Comparison of ENCODE assay signal across 13 cellular contexts in the genomic region with DNA sequence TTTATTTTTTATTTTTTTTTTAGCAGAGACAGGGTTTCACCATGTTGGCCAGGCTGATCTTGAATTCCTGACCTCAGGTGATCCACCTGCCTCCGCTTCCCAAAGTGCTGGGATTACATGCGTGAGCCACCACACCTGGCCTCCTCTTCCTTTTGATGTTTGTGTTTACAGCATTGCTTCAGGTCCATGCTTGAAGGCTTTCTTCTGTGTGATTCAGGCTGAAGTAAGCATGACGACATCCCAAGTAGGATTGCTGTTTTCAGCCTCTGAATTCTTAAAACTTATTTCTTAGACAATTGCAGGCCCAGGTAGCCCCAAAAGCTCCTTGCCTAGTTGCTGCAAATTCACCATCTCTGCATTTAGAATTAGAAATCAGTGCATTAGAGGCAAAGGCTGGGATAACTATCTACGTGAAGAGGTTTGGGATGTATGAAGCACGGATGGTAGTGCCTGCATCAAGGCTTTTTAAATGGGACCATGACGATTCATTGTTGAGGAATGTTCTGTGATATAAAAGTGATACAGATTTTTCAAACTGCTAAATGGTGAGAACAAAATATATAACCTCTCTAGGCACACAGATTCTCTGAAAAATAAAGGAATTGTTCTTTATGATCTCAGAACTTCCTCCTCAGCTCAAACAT. TPM values are rescaled to one million over a fixed set of nuclear protein-coding genes. Genes with fewer than 3 reads are reported as not detected.
DNase-seq lines count a peak whose midpoint lies in the region; ATAC-seq and TF ChIP-seq lines count a peak whose summit lies in the region.
"Had no signal": no experiment of that assay in that cellular context is flagged by ENCODE, and none has a peak within 500 bp of the region (broad histone marks: within the 10 kb centered on the region; RNA-seq: fewer than 3 reads in every experiment).

No MANE protein-coding gene starts in this region.

- no peak for ATAC-seq in HG02981 (IDR thresholded peaks at IDR 0.05; ENCODE audit: unreplicated experiment)

- H3K9ac ChIP-seq in adipocyte (ENCODE audit: low read length), result peak overlapping the region; percentile 3

- peaks cover 31% of the 10 kb centered on the region for H3K4me1 ChIP-seq in adipocyte (ENCODE audit: control insufficient read depth, insufficient read depth, low read length)

- TF ChIP-seq CTCF in CD14-positive monocyte (IDR thresholded peaks at IDR 0.05) (no peak), HFFc6 (IDR thresholded peaks at IDR 0.05) (no peak), mesothelial cell of epicardium (IDR thresholded peaks at IDR 0.05; ENCODE audit: unreplicated experiment) (no peak)

- H3K27me3 Mint-ChIP-seq in CD14-positive monocyte (ENCODE audit: low read depth in 3 of 3) (no peaks in the 10 kb centered on the region), HFFc6 (ENCODE audit: insufficient read depth) (peaks cover 6% of the 10 kb centered on the region), mesothelial cell of epicardium (ENCODE audit: low read depth) (no peaks in the 10 kb centered on the region)

- H3K4me3 Mint-ChIP-seq in CD14-positive monocyte (no peak overlapping the region), HFFc6 (peak overlapping the region; percentile 44), mesothelial cell of epicardium (peak overlapping the region; percentile 34)

- H3K27me3 ChIP-seq in adipocyte (replicated peaks; ENCODE audit: control insufficient read depth, insufficient read depth, low read length), result no peaks in the 10 kb centered on the region
- H3K27me3 ChIP-seq: right atrium auricular region had no signal

- H3K9me3 Mint-ChIP-seq in CD14-positive monocyte (peaks cover 0 to 2% (median 0%) of the 10 kb centered on the region in 7 donors), HFFc6 (peaks cover 4% of the 10 kb centered on the region; the same call in 1 of the 2 replicates), mesothelial cell of epicardium (no peaks in the 10 kb centered on the region)

- no peaks in the 10 kb centered on the region for H3K36me3 ChIP-seq in adipocyte (ENCODE audit: control insufficient read depth, insufficient read depth, low read length, severe bottlenecking)
- H3K36me3 ChIP-seq: right atrium auricular region had no signal

- H3K9me3 ChIP-seq in adipocyte (ENCODE audit: control insufficient read depth, low read length), result no peaks in the 10 kb centered on the region
- H3K9me3 ChIP-seq: right atrium auricular region had no signal

- peaks cover 40% of the 10 kb centered on the region for H3K4me1 Mint-ChIP-seq in CD14-positive monocyte
- H3K4me1 Mint-ChIP-seq in HFFc6 (ENCODE audit: low read depth), result peaks cover 47% of the 10 kb centered on the region
- H3K4me1 Mint-ChIP-seq in mesothelial cell of epicardium, result peaks cover 37% of the 10 kb centered on the region

- intact Hi-C loops in CD14-positive monocyte (cut with micrococcal nuclease), result loop anchor here (10.0 kb wide), 2 partner anchors 81 to 371 kb away; partner anchors contain the start of genes BRD8 (in 1 of the 2), EGR1 (in 1 of the 2) and KIF20A (in 1 of the 2)

- DNase-seq in CD14-positive monocyte (ENCODE audit: low spot score), result no peak
- no peak for DNase-seq in HFFc6
- DNase-seq in adipocyte (ENCODE audit: low read depth), result no peak
- DNase-seq in mesothelial cell of epicardium (ENCODE audit: low spot score in 2 of 2, unreplicated experiment in 2 of 2), result no peak
- no peak for DNase-seq in NCI-H2107 (lab: John Stamatoyannopoulos, UW)
- DNase-seq in NCI-H1105 (lab: John Stamatoyannopoulos, UW), result no peak
- DNase-seq in H4 (ENCODE audit: low spot score), result no peak
- DNase-seq: activated CD8-positive, alpha-beta memory T cell treated with anti-CD3 and anti-CD28 coated beads, Interleukin-2, amount 50 U/mL, for 4 hours; NCI-H1105 treated with DMSO at 0.1 percent for 48 hours; NCI-H69 had no signal

- H3K27ac Mint-ChIP-seq in CD14-positive monocyte (peak overlapping the region in 6 of 7 donors; percentile 22 to 63 (median 54)), HFFc6 (peak overlapping the region; percentile 65), mesothelial cell of epicardium (peak overlapping the region; percentile 2)

- peaks cover 5 to 11% of the 10 kb centered on the region in 2 donors for H3K36me3 Mint-ChIP-seq in CD14-positive monocyte
- H3K36me3 Mint-ChIP-seq in HFFc6 (ENCODE audit: low read depth), result peaks cover 33% of the 10 kb centered on the region
- peaks cover 3% of the 10 kb centered on the region for H3K36me3 Mint-ChIP-seq in mesothelial cell of epicardium

- H3K4me3 ChIP-seq in adipocyte (ENCODE audit: low read length), result no peak overlapping the region
- H3K4me3 ChIP-seq: lung, right atrium auricular region had no signal

RNA-seq across cellular contexts. Expression of gene ETF1, which starts 3.0 kb away (rescaled TPM):
- polyA plus RNA-seq in CD14-positive monocyte, result 10 to 100 TPM; 61.6 to 71.4 TPM
- 100 to 1,000 TPM; 133 to 153 (median 148) TPM for total RNA-seq in HFFc6 (2021; fragmentation: NEBNext Ultra II Directional; extraction: Animal tissue kit (Norgen Biotek cat#: 25700))
- total RNA-seq in mesothelial cell of epicardium, result 76.6 to 77.7 TPM (median 77.6 TPM) in 3 replicates
- total RNA-seq in H4 (2014; rRNA removed; shearing (Covaris generic)), result 163 and 179 TPM in 2 replicates

RNA-seq across cellular contexts. Expression of gene HSPA9, which starts 29.2 kb away (rescaled TPM):
- 10 to 100 TPM; 67.8 to 82.4 TPM for polyA plus RNA-seq in CD14-positive monocyte
- 100 to 1,000 TPM; 193 to 236 (median 210) TPM for total RNA-seq in HFFc6 (2021; fragmentation: NEBNext Ultra II Directional; extraction: Animal tissue kit (Norgen Biotek cat#: 25700))
- 157 to 165 TPM (median 160 TPM) in 3 replicates for total RNA-seq in mesothelial cell of epicardium
- 647 and 690 TPM in 2 replicates for total RNA-seq in H4 (2014; rRNA removed; shearing (Covaris generic))

Comparison
In these comparisons a context has a peak if more than half of its experiments do, and no peak if none do; other contexts are left out.
1. H3K27ac Mint-ChIP-seq: peak in every context shown above with its lines; median percentile 65 in HFFc6; 54 in CD14-positive monocyte; 2 in mesothelial cell of epicardium.
2. H3K4me3 Mint-ChIP-seq: peak in HFFc6 (single experiment) and mesothelial cell of epicardium (single experiment); none in CD14-positive monocyte (0 of 2).